Comparison of ENCODE assay signal across 10 cellular contexts in genomic region chr12:3897400-3897910, GRCh38. TPM values are rescaled to one million over a fixed set of nuclear protein-coding genes. Genes with fewer than 3 reads are reported as not detected.
A peak's percentile ranks its signal among the peaks of the same experiment; 100 is the strongest.
DNase-seq lines count a peak whose midpoint lies in the region; ATAC-seq and TF ChIP-seq lines count a peak whose summit lies in the region.
"Had no signal": no experiment of that assay in that cellular context is flagged by ENCODE, and none has a peak within 500 bp of the region (broad histone marks: within the 10 kb centered on the region; RNA-seq: fewer than 3 reads in every experiment).

No MANE protein-coding gene starts in this region.

- TF ChIP-seq CTCF in osteocyte (IDR thresholded peaks at IDR 0.05) (no peak), Calu3 (IDR thresholded peaks at IDR 0.05; ENCODE audit: unreplicated experiment) (no peak)

- H3K4me3 Mint-ChIP-seq in activated CD8-positive, alpha-beta memory T cell treated with anti-CD3 and anti-CD28 coated beads, Interleukin-2, amount 10 ng/mL, durations not matched to agents 7 days and 5 days: peak overlapping the region; percentile 19
- H3K4me3 Mint-ChIP-seq in T-helper 2 cell treated with Interferon-gamma antibody and Interleukin-4, amounts not matched to agents 5 μg/mL and 100 μg/mL, for 36 hours: peak overlapping the region; percentile 73
- H3K4me3 Mint-ChIP-seq in effector memory CD8-positive, alpha-beta T cell: peak overlapping the region; percentile 54 to 70
- H3K4me3 Mint-ChIP-seq in stimulated activated naive CD8-positive, alpha-beta T cell treated with anti-CD3 and anti-CD28 coated beads, Interleukin-15, amount 100 ng/mL, for 72 hours: peak overlapping the region; percentile 36 to 66
- H3K4me3 Mint-ChIP-seq in osteocyte (ENCODE audit: unreplicated experiment) (no peak overlapping the region), Calu3 (ENCODE audit: low read depth, unreplicated experiment) (no peak overlapping the region)
- H3K4me3 Mint-ChIP-seq: memory B cell had no signal

- no TSS peak for BruUV-seq in Calu3 (replicated peaks; lab: Mats Ljungman, UMichigan)

- peak; percentile 79 for ATAC-seq in activated CD8-positive, alpha-beta memory T cell treated with anti-CD3 and anti-CD28 coated beads, Interleukin-2, amount 10 ng/mL, durations not matched to agents 7 days and 5 days
- ATAC-seq in effector memory CD8-positive, alpha-beta T cell (replicated peaks): peak; percentile 89
- peak; percentile 69 for ATAC-seq in stimulated activated naive CD8-positive, alpha-beta T cell treated with anti-CD3 and anti-CD28 coated beads, Interleukin-15, amount 100 ng/mL, for 72 hours
- ATAC-seq in HG02870 (IDR thresholded peaks at IDR 0.05; ENCODE audit: unreplicated experiment): no peak

- H3K4me1 Mint-ChIP-seq in activated CD8-positive, alpha-beta memory T cell treated with anti-CD3 and anti-CD28 coated beads, Interleukin-2, amount 10 ng/mL, durations not matched to agents 7 days and 5 days: peaks cover 23% of the 10 kb centered on the region
- peaks cover 35% of the 10 kb centered on the region for H3K4me1 Mint-ChIP-seq in T-helper 2 cell treated with Interferon-gamma antibody and Interleukin-4, amounts not matched to agents 5 μg/mL and 100 μg/mL, for 36 hours (ENCODE audit: low read depth)
- H3K4me1 Mint-ChIP-seq in effector memory CD8-positive, alpha-beta T cell (ENCODE audit: low read depth in 2 of 2): peaks cover 10 to 14% of the 10 kb centered on the region in 2 donors
- H3K4me1 Mint-ChIP-seq in stimulated activated naive CD8-positive, alpha-beta T cell treated with anti-CD3 and anti-CD28 coated beads, Interleukin-15, amount 100 ng/mL, for 72 hours: peaks cover 22% of the 10 kb centered on the region
- H3K4me1 Mint-ChIP-seq in osteocyte (ENCODE audit: unreplicated experiment): no peaks in the 10 kb centered on the region
- H3K4me1 Mint-ChIP-seq in Calu3 (ENCODE audit: low read depth, unreplicated experiment): no peaks in the 10 kb centered on the region

- intact Hi-C loops in Calu3 (cut with micrococcal nuclease; ENCODE audit: unreplicated experiment): no loop called here

- no peaks in the 10 kb centered on the region for H3K27me3 Mint-ChIP-seq in activated CD8-positive, alpha-beta memory T cell treated with anti-CD3 and anti-CD28 coated beads, Interleukin-2, amount 10 ng/mL, durations not matched to agents 7 days and 5 days
- no peaks in the 10 kb centered on the region for H3K27me3 Mint-ChIP-seq in T-helper 2 cell treated with Interferon-gamma antibody and Interleukin-4, amounts not matched to agents 5 μg/mL and 100 μg/mL, for 36 hours (ENCODE audit: low read depth)
- H3K27me3 Mint-ChIP-seq in effector memory CD8-positive, alpha-beta T cell: no peaks in the 10 kb centered on the region
- H3K27me3 Mint-ChIP-seq in stimulated activated naive CD8-positive, alpha-beta T cell treated with anti-CD3 and anti-CD28 coated beads, Interleukin-15, amount 100 ng/mL, for 72 hours: no peaks in the 10 kb centered on the region
- peaks cover 6% of the 10 kb centered on the region for H3K27me3 Mint-ChIP-seq in osteocyte (ENCODE audit: unreplicated experiment)
- H3K27me3 Mint-ChIP-seq in Calu3 (ENCODE audit: unreplicated experiment): peaks cover 50% of the 10 kb centered on the region

- H3K36me3 Mint-ChIP-seq in activated CD8-positive, alpha-beta memory T cell treated with anti-CD3 and anti-CD28 coated beads, Interleukin-2, amount 10 ng/mL, durations not matched to agents 7 days and 5 days: no peaks in the 10 kb centered on the region
- no peaks in the 10 kb centered on the region for H3K36me3 Mint-ChIP-seq in T-helper 2 cell treated with Interferon-gamma antibody and Interleukin-4, amounts not matched to agents 5 μg/mL and 100 μg/mL, for 36 hours (ENCODE audit: low read depth)
- no peaks in the 10 kb centered on the region for H3K36me3 Mint-ChIP-seq in effector memory CD8-positive, alpha-beta T cell (ENCODE audit: insufficient read depth)
- H3K36me3 Mint-ChIP-seq in osteocyte (ENCODE audit: unreplicated experiment): no peaks in the 10 kb centered on the region
- H3K36me3 Mint-ChIP-seq in Calu3 (ENCODE audit: insufficient read depth, unreplicated experiment): no peaks in the 10 kb centered on the region
- H3K36me3 Mint-ChIP-seq: memory B cell had no signal

- DNase-seq in activated CD8-positive, alpha-beta memory T cell treated with anti-CD3 and anti-CD28 coated beads, Interleukin-2, amount 10 ng/mL, durations not matched to agents 7 days and 5 days: peak; percentile 49
- DNase-seq in activated CD8-positive, alpha-beta memory T cell treated with anti-CD3 and anti-CD28 coated beads for 24 hours: no peak
- no peak for DNase-seq in T-helper 2 cell treated with Interferon-gamma antibody and Interleukin-4, amounts not matched to agents 5 μg/mL and 100 μg/mL, for 36 hours (ENCODE audit: low spot score)
- DNase-seq in effector memory CD8-positive, alpha-beta T cell: no peak
- no peak for DNase-seq in stimulated activated naive CD8-positive, alpha-beta T cell treated with anti-CD3 and anti-CD28 coated beads, Interleukin-15, amount 100 ng/mL, for 72 hours
- DNase-seq in osteocyte (ENCODE audit: extremely low spot score, unreplicated experiment): no peak
- no peak for DNase-seq in Calu3
- DNase-seq: NCI-H345 had no signal

- CTCF ChIA-PET in activated CD8-positive, alpha-beta memory T cell treated with anti-CD3 and anti-CD28 coated beads, Interleukin-2, amount 10 ng/mL, durations not matched to agents 7 days and 5 days (lab: Charles Lee): interaction anchor here (1.1 to 4.8 kb wide), 6 partner anchors 11 to 379 kb away, joined by 3 to 38 read pairs (median 5); no protein-coding TSS in a partner anchor
- CTCF ChIA-PET in Calu3 (lab: Charles Lee): no interaction called here

- peak overlapping the region; percentile 89 for H3K27ac Mint-ChIP-seq in activated CD8-positive, alpha-beta memory T cell treated with anti-CD3 and anti-CD28 coated beads, Interleukin-2, amount 10 ng/mL, durations not matched to agents 7 days and 5 days
- peak overlapping the region; percentile 96 for H3K27ac Mint-ChIP-seq in T-helper 2 cell treated with Interferon-gamma antibody and Interleukin-4, amounts not matched to agents 5 μg/mL and 100 μg/mL, for 36 hours
- peak overlapping the region; percentile 77 to 89 for H3K27ac Mint-ChIP-seq in effector memory CD8-positive, alpha-beta T cell
- H3K27ac Mint-ChIP-seq in stimulated activated naive CD8-positive, alpha-beta T cell treated with anti-CD3 and anti-CD28 coated beads, Interleukin-15, amount 100 ng/mL, for 72 hours: peak overlapping the region; percentile 61 to 72
- H3K27ac Mint-ChIP-seq in osteocyte (ENCODE audit: unreplicated experiment) (no peak overlapping the region), Calu3 (ENCODE audit: unreplicated experiment) (no peak overlapping the region)
- H3K27ac Mint-ChIP-seq: memory B cell had no signal

- no peaks in the 10 kb centered on the region for H3K9me3 Mint-ChIP-seq in activated CD8-positive, alpha-beta memory T cell treated with anti-CD3 and anti-CD28 coated beads, Interleukin-2, amount 10 ng/mL, durations not matched to agents 7 days and 5 days (ENCODE audit: low read depth)
- H3K9me3 Mint-ChIP-seq in T-helper 2 cell treated with Interferon-gamma antibody and Interleukin-4, amounts not matched to agents 5 μg/mL and 100 μg/mL, for 36 hours: no peaks in the 10 kb centered on the region
- no peaks in the 10 kb centered on the region for H3K9me3 Mint-ChIP-seq in effector memory CD8-positive, alpha-beta T cell
- no peaks in the 10 kb centered on the region for H3K9me3 Mint-ChIP-seq in stimulated activated naive CD8-positive, alpha-beta T cell treated with anti-CD3 and anti-CD28 coated beads, Interleukin-15, amount 100 ng/mL, for 72 hours
- H3K9me3 Mint-ChIP-seq in osteocyte (ENCODE audit: unreplicated experiment) (no peaks in the 10 kb centered on the region), Calu3 (ENCODE audit: low read depth, unreplicated experiment) (no peaks in the 10 kb centered on the region)
- H3K9me3 Mint-ChIP-seq: memory B cell had no signal

RNA-seq across cellular contexts. Expression of gene PARP11, which starts 24.3 kb away (rescaled TPM):
- total RNA-seq in activated CD8-positive, alpha-beta memory T cell treated with anti-CD3 and anti-CD28 coated beads, Interleukin-2, amount 10 ng/mL, durations not matched to agents 7 days and 5 days: 10 to 100 TPM; 15.9 to 29.7 TPM
- total RNA-seq in osteocyte: 6.7 and 8.7 TPM in 2 replicates
- 3.7 and 5.2 TPM in 2 replicates for total RNA-seq in Calu3 (2022)

Comparison
In these comparisons a context has a peak if more than half of its experiments do, and no peak if none do; other contexts are left out.
1. H3K27ac Mint-ChIP-seq: peak in activated CD8-positive, alpha-beta memory T cell treated with anti-CD3 and anti-CD28 coated beads, Interleukin-2, amount 10 ng/mL, durations not matched to agents 7 days and 5 days (single experiment), T-helper 2 cell treated with Interferon-gamma antibody and Interleukin-4, amounts not matched to agents 5 μg/mL and 100 μg/mL, for 36 hours (single experiment), effector memory CD8-positive, alpha-beta T cell (2 of 2) and stimulated activated naive CD8-positive, alpha-beta T cell treated with anti-CD3 and anti-CD28 coated beads, Interleukin-15, amount 100 ng/mL, for 72 hours (2 of 2); none in osteocyte (single experiment) and Calu3 (single experiment).
2. H3K4me3 Mint-ChIP-seq: peak in activated CD8-positive, alpha-beta memory T cell treated with anti-CD3 and anti-CD28 coated beads, Interleukin-2, amount 10 ng/mL, durations not matched to agents 7 days and 5 days (single experiment), T-helper 2 cell treated with Interferon-gamma antibody and Interleukin-4, amounts not matched to agents 5 μg/mL and 100 μg/mL, for 36 hours (single experiment), effector memory CD8-positive, alpha-beta T cell (2 of 2) and stimulated activated naive CD8-positive, alpha-beta T cell treated with anti-CD3 and anti-CD28 coated beads, Interleukin-15, amount 100 ng/mL, for 72 hours (2 of 2); none in osteocyte (single experiment) and Calu3 (single experiment).